In the genomic region with DNA sequence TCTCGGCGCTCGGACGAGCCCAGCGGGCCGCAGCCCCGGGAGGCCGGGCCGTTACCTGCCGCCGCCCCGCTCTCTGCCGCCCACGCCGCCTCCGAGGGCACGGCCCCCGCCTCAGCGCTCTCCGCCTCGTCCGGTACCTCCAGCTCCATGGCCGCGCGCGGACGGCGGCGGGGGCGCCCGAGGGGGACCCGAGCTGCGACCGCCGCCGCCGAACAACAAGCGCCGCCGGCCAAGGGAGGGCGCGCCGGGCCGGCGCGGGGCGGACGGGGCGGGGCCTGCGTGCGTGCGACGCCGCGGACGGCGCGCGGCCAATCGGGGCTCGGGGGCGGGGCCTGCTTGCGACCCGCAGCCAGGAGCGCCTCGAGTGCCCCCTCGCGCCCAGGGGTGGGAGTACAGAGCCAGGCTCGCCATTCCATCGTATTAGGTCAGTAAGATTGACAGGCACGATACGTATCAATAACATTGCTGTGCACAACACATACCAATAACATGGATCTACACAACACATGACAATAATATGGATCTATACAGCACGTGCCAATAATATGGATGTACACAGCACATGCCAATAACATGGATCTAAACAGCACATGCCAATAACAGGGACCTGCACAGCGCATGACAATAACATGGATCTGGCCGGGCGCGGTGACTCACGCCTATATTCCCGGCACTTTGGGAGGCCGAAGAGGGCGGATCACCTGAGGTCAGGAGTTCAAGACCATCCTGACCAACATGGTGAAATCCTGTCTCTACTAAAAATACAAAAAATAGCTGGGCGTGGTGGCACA, we compare ENCODE assay signal across 1 cellular context.
TF ChIP-seq lines count a peak whose summit lies in the region.

A gene with protein sequence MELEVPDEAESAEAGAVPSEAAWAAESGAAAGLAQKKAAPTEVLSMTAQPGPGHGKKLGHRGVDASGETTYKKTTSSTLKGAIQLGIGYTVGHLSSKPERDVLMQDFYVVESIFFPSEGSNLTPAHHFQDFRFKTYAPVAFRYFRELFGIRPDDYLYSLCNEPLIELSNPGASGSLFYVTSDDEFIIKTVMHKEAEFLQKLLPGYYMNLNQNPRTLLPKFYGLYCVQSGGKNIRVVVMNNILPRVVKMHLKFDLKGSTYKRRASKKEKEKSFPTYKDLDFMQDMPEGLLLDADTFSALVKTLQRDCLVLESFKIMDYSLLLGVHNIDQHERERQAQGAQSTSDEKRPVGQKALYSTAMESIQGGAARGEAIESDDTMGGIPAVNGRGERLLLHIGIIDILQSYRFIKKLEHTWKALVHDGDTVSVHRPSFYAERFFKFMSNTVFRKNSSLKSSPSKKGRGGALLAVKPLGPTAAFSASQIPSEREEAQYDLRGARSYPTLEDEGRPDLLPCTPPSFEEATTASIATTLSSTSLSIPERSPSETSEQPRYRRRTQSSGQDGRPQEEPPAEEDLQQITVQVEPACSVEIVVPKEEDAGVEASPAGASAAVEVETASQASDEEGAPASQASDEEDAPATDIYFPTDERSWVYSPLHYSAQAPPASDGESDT (minus strand): TSS at position 227 of the 791 bp plus-strand sequence. CDS start 78 bp downstream, at position 149.

TF ChIP-seq in K562, 482 proteins besides CTCF, POLR2A, EP300 and RAD21 (continued from another document and continues in another):
- TF ChIP-seq ASH1L (IDR thresholded peaks at IDR 0.05; ENCODE audit: borderline replicate concordance, low read depth, partially characterized antibody) (no peak), ZSCAN29 (IDR thresholded peaks at IDR 0.05) (no peak), ZNF347 (CRISPR knock-in tag; IDR thresholded peaks at IDR 0.05; ENCODE audit: low read depth) (no peak), CBX8 (IDR thresholded peaks at IDR 0.05; ENCODE audit: borderline replicate concordance, extremely low read depth, low read depth, low read length, poor library complexity, severe bottlenecking) (no peak), CXXC5 (CRISPR knock-in tag; IDR thresholded peaks at IDR 0.05) (peak; percentile 95), NR4A1 (CRISPR knock-in tag; IDR thresholded peaks at IDR 0.05) (no peak), NR4A1 (tag; IDR thresholded peaks at IDR 0.05) (no peak), HEY1 (CRISPR knock-in tag; IDR thresholded peaks at IDR 0.05; ENCODE audit: borderline replicate concordance) (no peak), KHSRP (IDR thresholded peaks at IDR 0.05) (no peak), CEBPB (tag; IDR thresholded peaks at IDR 0.05) (no peak), FOXK1 (CRISPR knock-in tag; IDR thresholded peaks at IDR 0.05; ENCODE audit: borderline replicate concordance) (peak; percentile 65; the same call in 1 of the 2 replicates), SRSF1 (IDR thresholded peaks at IDR 0.05; ENCODE audit: low read depth, low read length) (no peak), NCOA4 (IDR thresholded peaks at IDR 0.05; ENCODE audit: partially characterized antibody) (no peak), ZEB2 (IDR thresholded peaks at IDR 0.05) (no peak), SP1 (CRISPR knock-in tag; IDR thresholded peaks at IDR 0.05) (peak; percentile 70), BRD9 (IDR thresholded peaks at IDR 0.05; ENCODE audit: low read depth, partially characterized antibody) (no peak), MCM2 (IDR thresholded peaks at IDR 0.05; ENCODE audit: low read depth) (no peak), RFX7 (CRISPR knock-in tag; IDR thresholded peaks at IDR 0.05) (no peak), ZNF431 (CRISPR knock-in tag; IDR thresholded peaks at IDR 0.05) (no peak), JUN (IDR thresholded peaks at IDR 0.05; ENCODE audit: borderline replicate concordance, low read depth, low read length) (no peak), JUN (CRISPR knock-in tag; IDR thresholded peaks at IDR 0.05; ENCODE audit: borderline replicate concordance) (no peak), CTBP1 (IDR thresholded peaks at IDR 0.05; ENCODE audit: borderline replicate concordance) (no peak; the same call in 1 of the 2 replicates), SIN3B (IDR thresholded peaks at IDR 0.05; ENCODE audit: low read depth) (peak; percentile 55; the same call in 1 of the 2 replicates), ZNF79 (CRISPR knock-in tag; IDR thresholded peaks at IDR 0.05; ENCODE audit: low read depth) (no peak), ZNF551 (CRISPR knock-in tag; IDR thresholded peaks at IDR 0.05) (no peak), ZFP1 (CRISPR knock-in tag; IDR thresholded peaks at IDR 0.05) (no peak), BCL6 (CRISPR knock-in tag; IDR thresholded peaks at IDR 0.05) (no peak), HMGN3 (IDR thresholded peaks at IDR 0.05; ENCODE audit: borderline replicate concordance, extremely low read depth, insufficient read length, low read depth, low read length) (peak; percentile 58), HLTF (IDR thresholded peaks at IDR 0.05) (no peak), ELF4 (CRISPR knock-in tag; IDR thresholded peaks at IDR 0.05) (no peak), ZNF311 (CRISPR knock-in tag; IDR thresholded peaks at IDR 0.05) (no peak), HNRNPUL1 (IDR thresholded peaks at IDR 0.05; ENCODE audit: low read length) (no peak), NR2C2 (CRISPR knock-in tag; IDR thresholded peaks at IDR 0.05) (no peak), NR2C2 (tag; IDR thresholded peaks at IDR 0.05) (no peak; the same call in none of the 2 replicates), LEF1 (IDR thresholded peaks at IDR 0.05) (peak; percentile 49; the same call in 1 of the 2 replicates), CBX1 (IDR thresholded peaks at IDR 0.05; ENCODE audit: low read depth) (no peak)
- TF ChIP-seq, protein P1, sequence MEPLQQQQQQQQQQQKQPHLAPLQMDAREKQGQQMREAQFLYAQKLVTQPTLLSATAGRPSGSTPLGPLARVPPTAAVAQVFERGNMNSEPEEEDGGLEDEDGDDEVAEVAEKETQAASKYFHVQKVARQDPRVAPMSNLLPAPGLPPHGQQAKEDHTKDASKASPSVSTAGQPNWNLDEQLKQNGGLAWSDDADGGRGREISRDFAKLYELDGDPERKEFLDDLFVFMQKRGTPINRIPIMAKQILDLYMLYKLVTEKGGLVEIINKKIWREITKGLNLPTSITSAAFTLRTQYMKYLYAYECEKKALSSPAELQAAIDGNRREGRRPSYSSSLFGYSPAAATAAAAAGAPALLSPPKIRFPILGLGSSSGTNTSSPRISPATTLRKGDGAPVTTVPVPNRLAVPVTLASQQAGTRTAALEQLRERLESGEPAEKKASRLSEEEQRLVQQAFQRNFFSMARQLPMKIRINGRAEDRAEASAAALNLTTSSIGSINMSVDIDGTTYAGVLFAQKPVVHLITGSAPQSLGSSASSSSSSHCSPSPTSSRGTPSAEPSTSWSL (CRISPR knock-in tag; IDR thresholded peaks at IDR 0.05; ENCODE audit: borderline replicate concordance) = no peak
- TF ChIP-seq, protein P2, sequence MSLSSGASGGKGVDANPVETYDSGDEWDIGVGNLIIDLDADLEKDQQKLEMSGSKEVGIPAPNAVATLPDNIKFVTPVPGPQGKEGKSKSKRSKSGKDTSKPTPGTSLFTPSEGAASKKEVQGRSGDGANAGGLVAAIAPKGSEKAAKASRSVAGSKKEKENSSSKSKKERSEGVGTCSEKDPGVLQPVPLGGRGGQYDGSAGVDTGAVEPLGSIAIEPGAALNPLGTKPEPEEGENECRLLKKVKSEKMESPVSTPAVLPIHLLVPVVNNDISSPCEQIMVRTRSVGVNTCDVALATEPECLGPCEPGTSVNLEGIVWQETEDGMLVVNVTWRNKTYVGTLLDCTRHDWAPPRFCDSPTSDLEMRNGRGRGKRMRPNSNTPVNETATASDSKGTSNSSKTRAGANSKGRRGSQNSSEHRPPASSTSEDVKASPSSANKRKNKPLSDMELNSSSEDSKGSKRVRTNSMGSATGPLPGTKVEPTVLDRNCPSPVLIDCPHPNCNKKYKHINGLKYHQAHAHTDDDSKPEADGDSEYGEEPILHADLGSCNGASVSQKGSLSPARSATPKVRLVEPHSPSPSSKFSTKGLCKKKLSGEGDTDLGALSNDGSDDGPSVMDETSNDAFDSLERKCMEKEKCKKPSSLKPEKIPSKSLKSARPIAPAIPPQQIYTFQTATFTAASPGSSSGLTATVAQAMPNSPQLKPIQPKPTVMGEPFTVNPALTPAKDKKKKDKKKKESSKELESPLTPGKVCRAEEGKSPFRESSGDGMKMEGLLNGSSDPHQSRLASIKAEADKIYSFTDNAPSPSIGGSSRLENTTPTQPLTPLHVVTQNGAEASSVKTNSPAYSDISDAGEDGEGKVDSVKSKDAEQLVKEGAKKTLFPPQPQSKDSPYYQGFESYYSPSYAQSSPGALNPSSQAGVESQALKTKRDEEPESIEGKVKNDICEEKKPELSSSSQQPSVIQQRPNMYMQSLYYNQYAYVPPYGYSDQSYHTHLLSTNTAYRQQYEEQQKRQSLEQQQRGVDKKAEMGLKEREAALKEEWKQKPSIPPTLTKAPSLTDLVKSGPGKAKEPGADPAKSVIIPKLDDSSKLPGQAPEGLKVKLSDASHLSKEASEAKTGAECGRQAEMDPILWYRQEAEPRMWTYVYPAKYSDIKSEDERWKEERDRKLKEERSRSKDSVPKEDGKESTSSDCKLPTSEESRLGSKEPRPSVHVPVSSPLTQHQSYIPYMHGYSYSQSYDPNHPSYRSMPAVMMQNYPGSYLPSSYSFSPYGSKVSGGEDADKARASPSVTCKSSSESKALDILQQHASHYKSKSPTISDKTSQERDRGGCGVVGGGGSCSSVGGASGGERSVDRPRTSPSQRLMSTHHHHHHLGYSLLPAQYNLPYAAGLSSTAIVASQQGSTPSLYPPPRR (CRISPR knock-in tag; IDR thresholded peaks at IDR 0.05; ENCODE audit: borderline replicate concordance) = no peak; the same call in 1 of the 2 replicates
- TF ChIP-seq, protein P3, sequence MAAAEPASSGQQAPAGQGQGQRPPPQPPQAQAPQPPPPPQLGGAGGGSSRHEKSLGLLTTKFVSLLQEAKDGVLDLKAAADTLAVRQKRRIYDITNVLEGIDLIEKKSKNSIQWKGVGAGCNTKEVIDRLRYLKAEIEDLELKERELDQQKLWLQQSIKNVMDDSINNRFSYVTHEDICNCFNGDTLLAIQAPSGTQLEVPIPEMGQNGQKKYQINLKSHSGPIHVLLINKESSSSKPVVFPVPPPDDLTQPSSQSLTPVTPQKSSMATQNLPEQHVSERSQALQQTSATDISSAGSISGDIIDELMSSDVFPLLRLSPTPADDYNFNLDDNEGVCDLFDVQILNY (CRISPR knock-in tag; IDR thresholded peaks at IDR 0.05) = no peak
- TF ChIP-seq, protein P4, sequence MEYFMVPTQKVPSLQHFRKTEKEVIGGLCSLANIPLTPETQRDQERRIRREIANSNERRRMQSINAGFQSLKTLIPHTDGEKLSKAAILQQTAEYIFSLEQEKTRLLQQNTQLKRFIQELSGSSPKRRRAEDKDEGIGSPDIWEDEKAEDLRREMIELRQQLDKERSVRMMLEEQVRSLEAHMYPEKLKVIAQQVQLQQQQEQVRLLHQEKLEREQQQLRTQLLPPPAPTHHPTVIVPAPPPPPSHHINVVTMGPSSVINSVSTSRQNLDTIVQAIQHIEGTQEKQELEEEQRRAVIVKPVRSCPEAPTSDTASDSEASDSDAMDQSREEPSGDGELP (CRISPR knock-in tag; IDR thresholded peaks at IDR 0.05; ENCODE audit: borderline replicate concordance) = peak; percentile 46; the same call in 1 of the 2 replicates
- TF ChIP-seq, protein P5, sequence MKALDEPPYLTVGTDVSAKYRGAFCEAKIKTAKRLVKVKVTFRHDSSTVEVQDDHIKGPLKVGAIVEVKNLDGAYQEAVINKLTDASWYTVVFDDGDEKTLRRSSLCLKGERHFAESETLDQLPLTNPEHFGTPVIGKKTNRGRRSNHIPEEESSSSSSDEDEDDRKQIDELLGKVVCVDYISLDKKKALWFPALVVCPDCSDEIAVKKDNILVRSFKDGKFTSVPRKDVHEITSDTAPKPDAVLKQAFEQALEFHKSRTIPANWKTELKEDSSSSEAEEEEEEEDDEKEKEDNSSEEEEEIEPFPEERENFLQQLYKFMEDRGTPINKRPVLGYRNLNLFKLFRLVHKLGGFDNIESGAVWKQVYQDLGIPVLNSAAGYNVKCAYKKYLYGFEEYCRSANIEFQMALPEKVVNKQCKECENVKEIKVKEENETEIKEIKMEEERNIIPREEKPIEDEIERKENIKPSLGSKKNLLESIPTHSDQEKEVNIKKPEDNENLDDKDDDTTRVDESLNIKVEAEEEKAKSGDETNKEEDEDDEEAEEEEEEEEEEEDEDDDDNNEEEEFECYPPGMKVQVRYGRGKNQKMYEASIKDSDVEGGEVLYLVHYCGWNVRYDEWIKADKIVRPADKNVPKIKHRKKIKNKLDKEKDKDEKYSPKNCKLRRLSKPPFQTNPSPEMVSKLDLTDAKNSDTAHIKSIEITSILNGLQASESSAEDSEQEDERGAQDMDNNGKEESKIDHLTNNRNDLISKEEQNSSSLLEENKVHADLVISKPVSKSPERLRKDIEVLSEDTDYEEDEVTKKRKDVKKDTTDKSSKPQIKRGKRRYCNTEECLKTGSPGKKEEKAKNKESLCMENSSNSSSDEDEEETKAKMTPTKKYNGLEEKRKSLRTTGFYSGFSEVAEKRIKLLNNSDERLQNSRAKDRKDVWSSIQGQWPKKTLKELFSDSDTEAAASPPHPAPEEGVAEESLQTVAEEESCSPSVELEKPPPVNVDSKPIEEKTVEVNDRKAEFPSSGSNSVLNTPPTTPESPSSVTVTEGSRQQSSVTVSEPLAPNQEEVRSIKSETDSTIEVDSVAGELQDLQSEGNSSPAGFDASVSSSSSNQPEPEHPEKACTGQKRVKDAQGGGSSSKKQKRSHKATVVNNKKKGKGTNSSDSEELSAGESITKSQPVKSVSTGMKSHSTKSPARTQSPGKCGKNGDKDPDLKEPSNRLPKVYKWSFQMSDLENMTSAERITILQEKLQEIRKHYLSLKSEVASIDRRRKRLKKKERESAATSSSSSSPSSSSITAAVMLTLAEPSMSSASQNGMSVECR (CRISPR knock-in tag; IDR thresholded peaks at IDR 0.05) = no peak
- TF ChIP-seq, protein P6, sequence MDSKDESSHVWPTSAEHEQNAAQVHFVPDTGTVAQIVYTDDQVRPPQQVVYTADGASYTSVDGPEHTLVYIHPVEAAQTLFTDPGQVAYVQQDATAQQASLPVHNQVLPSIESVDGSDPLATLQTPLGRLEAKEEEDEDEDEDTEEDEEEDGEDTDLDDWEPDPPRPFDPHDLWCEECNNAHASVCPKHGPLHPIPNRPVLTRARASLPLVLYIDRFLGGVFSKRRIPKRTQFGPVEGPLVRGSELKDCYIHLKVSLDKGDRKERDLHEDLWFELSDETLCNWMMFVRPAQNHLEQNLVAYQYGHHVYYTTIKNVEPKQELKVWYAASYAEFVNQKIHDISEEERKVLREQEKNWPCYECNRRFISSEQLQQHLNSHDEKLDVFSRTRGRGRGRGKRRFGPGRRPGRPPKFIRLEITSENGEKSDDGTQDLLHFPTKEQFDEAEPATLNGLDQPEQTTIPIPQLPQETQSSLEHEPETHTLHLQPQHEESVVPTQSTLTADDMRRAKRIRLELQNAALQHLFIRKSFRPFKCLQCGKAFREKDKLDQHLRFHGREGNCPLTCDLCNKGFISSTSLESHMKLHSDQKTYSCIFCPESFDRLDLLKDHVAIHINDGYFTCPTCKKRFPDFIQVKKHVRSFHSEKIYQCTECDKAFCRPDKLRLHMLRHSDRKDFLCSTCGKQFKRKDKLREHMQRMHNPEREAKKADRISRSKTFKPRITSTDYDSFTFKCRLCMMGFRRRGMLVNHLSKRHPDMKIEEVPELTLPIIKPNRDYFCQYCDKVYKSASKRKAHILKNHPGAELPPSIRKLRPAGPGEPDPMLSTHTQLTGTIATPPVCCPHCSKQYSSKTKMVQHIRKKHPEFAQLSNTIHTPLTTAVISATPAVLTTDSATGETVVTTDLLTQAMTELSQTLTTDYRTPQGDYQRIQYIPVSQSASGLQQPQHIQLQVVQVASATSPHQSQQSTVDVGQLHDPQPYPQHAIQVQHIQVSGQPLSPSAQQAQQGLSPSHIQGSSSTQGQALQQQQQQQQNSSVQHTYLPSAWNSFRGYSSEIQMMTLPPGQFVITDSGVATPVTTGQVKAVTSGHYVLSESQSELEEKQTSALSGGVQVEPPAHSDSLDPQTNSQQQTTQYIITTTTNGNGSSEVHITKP (IDR thresholded peaks at IDR 0.05; ENCODE audit: partially characterized antibody) = no peak
